In the genomic region with DNA sequence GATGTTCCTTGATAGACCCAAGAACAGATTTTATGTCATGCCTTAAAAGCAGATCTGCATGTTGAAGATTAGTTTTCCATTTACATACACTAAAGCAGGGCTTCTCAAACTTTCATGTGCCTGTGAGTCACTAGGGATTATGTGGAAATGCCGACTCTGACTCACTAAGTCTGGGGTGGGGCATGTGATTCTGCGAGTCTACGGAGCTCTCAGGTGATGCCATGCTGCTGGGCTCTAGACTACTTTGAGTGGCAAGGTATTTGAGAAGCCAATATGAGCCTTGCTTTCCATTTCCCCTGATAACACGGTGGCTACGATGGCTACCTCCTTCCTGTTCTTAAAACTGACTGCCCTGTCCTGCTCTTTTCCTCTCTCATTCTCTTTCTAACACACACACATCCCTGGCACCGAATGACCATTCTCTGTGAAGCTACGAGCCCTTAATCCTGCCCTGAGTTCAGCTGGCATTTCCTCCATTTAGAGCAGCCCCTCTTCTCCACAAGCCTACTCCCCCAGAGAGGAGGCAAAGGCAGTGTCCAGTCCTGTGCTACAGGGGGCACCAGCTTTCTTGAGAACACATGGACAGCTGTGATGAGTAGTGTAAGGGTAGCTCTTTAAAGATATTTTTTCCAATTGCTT, we compare ENCODE assay signal across 11 cellular contexts. TPM values are rescaled to one million over a fixed set of nuclear protein-coding genes. Genes with fewer than 3 reads are reported as not detected.
DNase-seq lines count a peak whose midpoint lies in the region; ATAC-seq and TF ChIP-seq lines count a peak whose summit lies in the region.
"Had no signal": no experiment of that assay in that cellular context is flagged by ENCODE, and none has a peak within 500 bp of the region (broad histone marks: within the 10 kb centered on the region; RNA-seq: fewer than 3 reads in every experiment).

No MANE protein-coding gene starts in this region.

- TF ChIP-seq CTCF in Panc1 (IDR thresholded peaks at IDR 0.05), result no peak
- no peak for TF ChIP-seq CTCF in fibroblast of mammary gland (conservative IDR thresholded peaks at IDR 0.05; ENCODE audit: control insufficient read depth, insufficient read depth, low read depth, low read length)
- no peak for TF ChIP-seq CTCF in esophagus squamous epithelium (IDR thresholded peaks at IDR 0.05)

- in situ Hi-C loops in Panc1 (cut with HindIII; ENCODE audit: low pct_unique_long_range_greater_than_20kb, low sequenced_read_pairs), result no loop called here

- no peaks in the 10 kb centered on the region for H3K9me3 ChIP-seq in Panc1 (ENCODE audit: control insufficient read depth, insufficient read depth, low read depth, low read length)
- no peaks in the 10 kb centered on the region for H3K9me3 ChIP-seq in skeletal muscle tissue (ENCODE audit: control insufficient read depth in 3 of 3, low read length in 3 of 3)
- H3K9me3 ChIP-seq in esophagus squamous epithelium, result no peaks in the 10 kb centered on the region
- H3K9me3 ChIP-seq in CD8-positive, alpha-beta memory T cell (ENCODE audit: low read length), result no peaks in the 10 kb centered on the region

- H3K4me3 Mint-ChIP-seq in CD8-positive, alpha-beta memory T cell, result no peak overlapping the region
- H3K4me3 Mint-ChIP-seq in activated CD8-positive, alpha-beta memory T cell treated with anti-CD3 and anti-CD28 coated beads, Interleukin-2, amount 10 ng/mL, durations not matched to agents 7 days and 5 days, result no peak overlapping the region
- H3K4me3 Mint-ChIP-seq: type B pancreatic cell had no signal

- CTCF ChIA-PET in Panc1 (lab: Charles Lee), result interaction anchor here (0.9 kb wide), 1 partner anchor 192 kb away, joined by 3 read pairs; no protein-coding TSS in a partner anchor
- CTCF ChIA-PET in CD8-positive, alpha-beta memory T cell (lab: Charles Lee), result no interaction called here
- CTCF ChIA-PET in activated CD8-positive, alpha-beta memory T cell treated with anti-CD3 and anti-CD28 coated beads, Interleukin-2, amount 10 ng/mL, durations not matched to agents 7 days and 5 days (lab: Charles Lee), result interaction anchor here (1.6 kb wide), 1 partner anchor 14 kb away, joined by 5 read pairs; no protein-coding TSS in a partner anchor

- H3K27ac Mint-ChIP-seq in CD8-positive, alpha-beta memory T cell, result no peak overlapping the region
- H3K27ac Mint-ChIP-seq in activated CD8-positive, alpha-beta memory T cell treated with anti-CD3 and anti-CD28 coated beads, Interleukin-2, amount 10 ng/mL, durations not matched to agents 7 days and 5 days, result no peak overlapping the region
- H3K27ac Mint-ChIP-seq: type B pancreatic cell had no signal

- peak overlapping the region; percentile 2 to 74 (median 9) for H3K9ac ChIP-seq in skeletal muscle tissue (ENCODE audit: low read depth in 1 of 3, low read length in 3 of 3)

- POLR2A ChIA-PET in Panc1 (lab: Charles Lee), result interaction anchor here (0.6 kb wide), 2 partner anchors 190 to 314 kb away, joined by 3 to 7 read pairs; no protein-coding TSS in a partner anchor
- POLR2A ChIA-PET in CD8-positive, alpha-beta memory T cell (lab: Charles Lee), result no interaction called here

- no peaks in the 10 kb centered on the region for H3K4me1 Mint-ChIP-seq in CD8-positive, alpha-beta memory T cell
- peaks cover 2% of the 10 kb centered on the region for H3K4me1 Mint-ChIP-seq in activated CD8-positive, alpha-beta memory T cell treated with anti-CD3 and anti-CD28 coated beads, Interleukin-2, amount 10 ng/mL, durations not matched to agents 7 days and 5 days

- H3K4me1 ChIP-seq in Panc1 (ENCODE audit: control insufficient read depth, insufficient read depth, low read length) (peaks cover 3% of the 10 kb centered on the region; the same call in 1 of the 2 replicates), skeletal muscle tissue (ENCODE audit: control insufficient read depth in 3 of 3, insufficient read depth in 3 of 3, low read length in 3 of 3) (peaks cover 5 to 16% (median 11%) of the 10 kb centered on the region in 3 donors), esophagus squamous epithelium (peaks cover 0 to 5% (median 4%) of the 10 kb centered on the region in 3 donors)
- H3K4me1 ChIP-seq in CD8-positive, alpha-beta memory T cell (ENCODE audit: insufficient read depth, low read length), result no peaks in the 10 kb centered on the region

- peak overlapping the region in 1 of 2 experiments; percentile 29; a peak in 2 of 4 replicates for H3K4me3 ChIP-seq in Panc1 (ENCODE audit: low read depth in 2 of 2, low read length in 2 of 2)
- no peak overlapping the region for H3K4me3 ChIP-seq in fibroblast of mammary gland (ENCODE audit: control insufficient read depth, low read depth, low read length)
- H3K4me3 ChIP-seq in skeletal muscle tissue (ENCODE audit: low read length in 3 of 3), result peak overlapping the region; percentile 35 to 63 (median 49)
- H3K4me3 ChIP-seq in esophagus squamous epithelium, result peak overlapping the region in 1 of 4 donors; percentile 10
- no peak overlapping the region for H3K4me3 ChIP-seq in CD8-positive, alpha-beta memory T cell (ENCODE audit: low read length)

- TF ChIP-seq POLR2A in esophagus squamous epithelium (IDR thresholded peaks at IDR 0.05), result no peak

- H3K9me3 Mint-ChIP-seq in CD8-positive, alpha-beta memory T cell, result no peaks in the 10 kb centered on the region
- no peaks in the 10 kb centered on the region for H3K9me3 Mint-ChIP-seq in activated CD8-positive, alpha-beta memory T cell treated with anti-CD3 and anti-CD28 coated beads, Interleukin-2, amount 10 ng/mL, durations not matched to agents 7 days and 5 days (ENCODE audit: low read depth)
- H3K9me3 Mint-ChIP-seq: type B pancreatic cell had no signal

- peak; percentile 90 for DNase-seq in H4 (ENCODE audit: low spot score)
- peak; percentile 94 for DNase-seq in Panc1 (ENCODE audit: low read depth, low spot score)
- DNase-seq in fibroblast of mammary gland (ENCODE audit: low read depth), result peak; percentile 96
- no peak for DNase-seq in esophagus squamous epithelium (lab: John Stamatoyannopoulos, UW)
- DNase-seq in CD8-positive, alpha-beta memory T cell, result no peak
- DNase-seq in NCI-H526 (lab: John Stamatoyannopoulos, UW), result no peak
- DNase-seq in activated CD8-positive, alpha-beta memory T cell treated with anti-CD3 and anti-CD28 coated beads, Interleukin-2, amount 10 ng/mL, durations not matched to agents 7 days and 5 days, result no peak
- DNase-seq: Kasumi-1, posterior cingulate gyrus had no signal

- intact Hi-C loops in Panc1 (cut with micrococcal nuclease; ENCODE audit: unreplicated experiment), result no loop called here
- intact Hi-C loops in esophagus squamous epithelium (cut with DNase I), result no loop called here

- ATAC-seq in Panc1, result peak; percentile 98
- no peak for ATAC-seq in activated CD8-positive, alpha-beta memory T cell treated with anti-CD3 and anti-CD28 coated beads, Interleukin-2, amount 10 ng/mL, durations not matched to agents 7 days and 5 days

- H3K27me3 ChIP-seq in Panc1 (ENCODE audit: control insufficient read depth, insufficient read depth, low read length) (no peaks in the 10 kb centered on the region), skeletal muscle tissue (ENCODE audit: control insufficient read depth in 3 of 3, insufficient read depth in 3 of 3, low read length in 3 of 3) (no peaks in the 10 kb centered on the region), esophagus squamous epithelium (no peaks in the 10 kb centered on the region)
- no peaks in the 10 kb centered on the region for H3K27me3 ChIP-seq in CD8-positive, alpha-beta memory T cell (ENCODE audit: insufficient read depth, low read length, poor library complexity, severe bottlenecking)

- H3K27me3 Mint-ChIP-seq in CD8-positive, alpha-beta memory T cell, result peaks cover 0 to 17% of the 10 kb centered on the region in 2 donors
- peaks cover 11% of the 10 kb centered on the region for H3K27me3 Mint-ChIP-seq in activated CD8-positive, alpha-beta memory T cell treated with anti-CD3 and anti-CD28 coated beads, Interleukin-2, amount 10 ng/mL, durations not matched to agents 7 days and 5 days
- H3K27me3 Mint-ChIP-seq: type B pancreatic cell had no signal

- H3K27ac ChIP-seq in Panc1 (ENCODE audit: low read length) (peak overlapping the region; percentile 29; the same call in 1 of the 2 replicates), skeletal muscle tissue (ENCODE audit: low read depth, low read length) (peak overlapping the region; percentile 90), esophagus squamous epithelium (peak overlapping the region in 1 of 4 donors; percentile 21)
- H3K27ac ChIP-seq in CD8-positive, alpha-beta memory T cell (ENCODE audit: low read depth, low read length), result no peak overlapping the region

- H3K36me3 Mint-ChIP-seq in CD8-positive, alpha-beta memory T cell, result no peaks in the 10 kb centered on the region
- H3K36me3 Mint-ChIP-seq in activated CD8-positive, alpha-beta memory T cell treated with anti-CD3 and anti-CD28 coated beads, Interleukin-2, amount 10 ng/mL, durations not matched to agents 7 days and 5 days, result no peaks in the 10 kb centered on the region

- 23 to 46% methylated on average over 7 of the region's 7 CpGs for WGBS in esophagus squamous epithelium, 2 donors

- BruUV-seq in Panc1 (replicated peaks; lab: Mats Ljungman, UMichigan), result TSS peak; percentile 18

- no peaks in the 10 kb centered on the region for H3K36me3 ChIP-seq in Panc1 (ENCODE audit: control insufficient read depth, insufficient read depth, low read length)
- no peaks in the 10 kb centered on the region for H3K36me3 ChIP-seq in skeletal muscle tissue (ENCODE audit: control insufficient read depth in 3 of 3, insufficient read depth in 3 of 3, low read length in 3 of 3)
- no peaks in the 10 kb centered on the region for H3K36me3 ChIP-seq in esophagus squamous epithelium
- H3K36me3 ChIP-seq in CD8-positive, alpha-beta memory T cell (ENCODE audit: insufficient read depth, low read length), result no peaks in the 10 kb centered on the region

RNA-seq across cellular contexts. Expression of gene PYGO1, which starts 39.7 kb away (rescaled TPM):
- total RNA-seq in H4 (2014; rRNA removed; shearing (Covaris generic)), result 7.2 and 7.8 TPM in 2 replicates
- total RNA-seq in Panc1 (2021; ENCODE audit: unreplicated experiment) (2.4 TPM), skeletal muscle tissue (10.4 TPM), esophagus squamous epithelium (1 to 10 TPM; 1.3 to 5.1 (median 1.8) TPM)
- 0.52 TPM for polyA plus RNA-seq in Panc1 (2012; ENCODE audit: insufficient read length)
- total RNA-seq in CD8-positive, alpha-beta memory T cell, result under 1 TPM in 1 of 2 experiments, not detected in 1; 0.07 TPM
- polyA plus RNA-seq in CD8-positive, alpha-beta memory T cell, result not detected
- total RNA-seq in activated CD8-positive, alpha-beta memory T cell treated with anti-CD3 and anti-CD28 coated beads, Interleukin-2, amount 10 ng/mL, durations not matched to agents 7 days and 5 days, result not detected

Comparison
In these comparisons a context has a peak if more than half of its experiments do, and no peak if none do; other contexts are left out.
1. DNase-seq: peak in H4 (single experiment), Panc1 (single experiment) and fibroblast of mammary gland (single experiment); none in esophagus squamous epithelium (single experiment), CD8-positive, alpha-beta memory T cell (0 of 5), NCI-H526 (0 of 2) and activated CD8-positive, alpha-beta memory T cell treated with anti-CD3 and anti-CD28 coated beads, Interleukin-2, amount 10 ng/mL, durations not matched to agents 7 days and 5 days (single experiment).
2. H3K4me3 ChIP-seq: peak in skeletal muscle tissue (3 of 3); none in fibroblast of mammary gland (single experiment) and CD8-positive, alpha-beta memory T cell (single experiment).